In genomic region chr9:125409637-125410521, GRCh38 we compare ENCODE assay signal across 9 cellular contexts.
A peak's percentile ranks its signal among the peaks of the same experiment; 100 is the strongest.
DNase-seq lines count a peak whose midpoint lies in the region; ATAC-seq and TF ChIP-seq lines count a peak whose summit lies in the region.
"Had no signal": no experiment of that assay in that cellular context is flagged by ENCODE, and none has a peak within 500 bp of the region (broad histone marks: within the 10 kb centered on the region; RNA-seq: fewer than 3 reads in every experiment).

No MANE protein-coding gene starts in this region.

- POLR2A ChIA-PET in CD4-positive, alpha-beta T cell (lab: Charles Lee) = no interaction called here

- no peaks in the 10 kb centered on the region for H3K36me3 Mint-ChIP-seq in CD4-positive, alpha-beta T cell (ENCODE audit: low read depth)
- H3K36me3 Mint-ChIP-seq in central memory CD8-positive, alpha-beta T cell (ENCODE audit: insufficient read depth) = peaks cover 2% of the 10 kb centered on the region

- in situ Hi-C loops in GM23248 (cut with MboI) = loop anchor here (10.0 kb wide), 1 partner anchor 815 kb away; no protein-coding TSS in a partner anchor

- no peaks in the 10 kb centered on the region for H3K79me2 ChIP-seq in GM23248 (ENCODE audit: insufficient read depth)

- intact Hi-C loops in CD4-positive, alpha-beta T cell (cut with DNase I, micrococcal nuclease) = loop anchor here (2.0 to 5.0 kb wide), 6 partner anchors 147 to 1149 kb away; no protein-coding TSS in a partner anchor

- peak in 4 of 10 experiments; percentile 10 to 19 (median 15) for DNase-seq in CD4-positive, alpha-beta T cell
- DNase-seq in GM23248 (peak; percentile 42), RPMI8226 (peak; percentile 59), left lobe of liver (ENCODE audit: low spot score) (no peak)
- DNase-seq in central memory CD8-positive, alpha-beta T cell (ENCODE audit: low spot score in 2 of 2) = no peak
- peak; percentile 21 to 41 for DNase-seq in stimulated activated CD4-positive, alpha-beta T cell treated with anti-CD3 and anti-CD28 coated beads, Interleukin-15, amount 100 ng/mL, for 48 hours (ENCODE audit: low read depth in 2 of 2)

- no peaks in the 10 kb centered on the region for H3F3A ChIP-seq in GM23248 (ENCODE audit: insufficient read depth)

- H3K36me3 ChIP-seq in GM23248 (ENCODE audit: low read depth) = no peaks in the 10 kb centered on the region

- no peak overlapping the region for H3K27ac Mint-ChIP-seq in CD4-positive, alpha-beta T cell
- H3K27ac Mint-ChIP-seq in central memory CD8-positive, alpha-beta T cell (ENCODE audit: low read depth) = no peak overlapping the region
- H3K27ac Mint-ChIP-seq: dendritic cell treated with granulocyte-macrophage colony-stimulating factor and Interleukin-4, amounts not matched to agents 40 ng/mL and 50 ng/mL, for 4 days had no signal

- H3K27ac ChIP-seq in CD4-positive, alpha-beta T cell (ENCODE audit: low read depth, low read length) = no peak overlapping the region
- no peak overlapping the region for H3K27ac ChIP-seq in GM23248

- no peaks in the 10 kb centered on the region for H3K9me3 ChIP-seq in CD4-positive, alpha-beta T cell (ENCODE audit: control insufficient read depth, low read length)
- H3K9me3 ChIP-seq in GM23248 (ENCODE audit: low read depth) = no peaks in the 10 kb centered on the region

- no peak overlapping the region for H3K4me2 ChIP-seq in GM23248 (ENCODE audit: unreplicated experiment)

- H3K27me3 Mint-ChIP-seq in CD4-positive, alpha-beta T cell = peaks cover 44% of the 10 kb centered on the region
- H3K27me3 Mint-ChIP-seq in central memory CD8-positive, alpha-beta T cell = peaks cover 56% of the 10 kb centered on the region

- peaks cover 8% of the 10 kb centered on the region for H3K4me1 Mint-ChIP-seq in CD4-positive, alpha-beta T cell (ENCODE audit: low read depth)
- peaks cover 20% of the 10 kb centered on the region for H3K4me1 Mint-ChIP-seq in central memory CD8-positive, alpha-beta T cell

- no peaks in the 10 kb centered on the region for H3K4me1 ChIP-seq in GM23248 (ENCODE audit: insufficient read depth)

- no peak overlapping the region for H2AFZ ChIP-seq in GM23248

- no peaks in the 10 kb centered on the region for H3K9me2 ChIP-seq in GM23248 (ENCODE audit: insufficient read depth)

- H3K9me3 Mint-ChIP-seq in CD4-positive, alpha-beta T cell = no peaks in the 10 kb centered on the region
- H3K9me3 Mint-ChIP-seq in central memory CD8-positive, alpha-beta T cell = no peaks in the 10 kb centered on the region

- peaks cover 7% of the 10 kb centered on the region for H3K27me3 ChIP-seq in CD4-positive, alpha-beta T cell (ENCODE audit: control insufficient read depth, insufficient read depth, low read length)
- no peaks in the 10 kb centered on the region for H3K27me3 ChIP-seq in GM23248 (replicated peaks; ENCODE audit: insufficient read depth)

- WGBS in GM23248 (ENCODE audit: low coverage in 1 of 2, low lambda C conversion rate in 2 of 2, missing lambda C conversion rate in 2 of 2), 2 experiments = 97% methylated on average over 10 to 13 of the region's 13 CpGs

- H3K9ac ChIP-seq in GM23248 = no peak overlapping the region

- no peaks in the 10 kb centered on the region for H4K20me1 ChIP-seq in GM23248 (ENCODE audit: insufficient read depth)

- no peak for TF ChIP-seq CTCF in CD4-positive, alpha-beta T cell (IDR thresholded peaks at IDR 0.05)

- no peak overlapping the region for H3K4me3 ChIP-seq in GM23248

- peak overlapping the region; percentile 74 for H3K4me3 Mint-ChIP-seq in CD4-positive, alpha-beta T cell
- peak overlapping the region; percentile 8 for H3K4me3 Mint-ChIP-seq in central memory CD8-positive, alpha-beta T cell

- ATAC-seq in CD4-positive, alpha-beta T cell (ENCODE audit: poor library complexity) = peak; percentile 55
- ATAC-seq in central memory CD8-positive, alpha-beta T cell (replicated peaks; ENCODE audit: extremely low read depth, poor library complexity, severe bottlenecking) = no peak
- ATAC-seq in GM18502 (IDR thresholded peaks at IDR 0.05; ENCODE audit: poor library complexity, unreplicated experiment) (no peak), left lobe of liver (no peak), HG03469 (IDR thresholded peaks at IDR 0.05; ENCODE audit: unreplicated experiment) (no peak)

- CTCF ChIA-PET in CD4-positive, alpha-beta T cell (lab: Charles Lee) = no interaction called here

Comparison
In these comparisons a context has a peak if more than half of its experiments do, and no peak if none do; other contexts are left out.
1. DNase-seq: peak in GM23248 (single experiment), RPMI8226 (single experiment) and stimulated activated CD4-positive, alpha-beta T cell treated with anti-CD3 and anti-CD28 coated beads, Interleukin-15, amount 100 ng/mL, for 48 hours (2 of 2); none in central memory CD8-positive, alpha-beta T cell (0 of 2) and left lobe of liver (single experiment).